In the genomic region with DNA sequence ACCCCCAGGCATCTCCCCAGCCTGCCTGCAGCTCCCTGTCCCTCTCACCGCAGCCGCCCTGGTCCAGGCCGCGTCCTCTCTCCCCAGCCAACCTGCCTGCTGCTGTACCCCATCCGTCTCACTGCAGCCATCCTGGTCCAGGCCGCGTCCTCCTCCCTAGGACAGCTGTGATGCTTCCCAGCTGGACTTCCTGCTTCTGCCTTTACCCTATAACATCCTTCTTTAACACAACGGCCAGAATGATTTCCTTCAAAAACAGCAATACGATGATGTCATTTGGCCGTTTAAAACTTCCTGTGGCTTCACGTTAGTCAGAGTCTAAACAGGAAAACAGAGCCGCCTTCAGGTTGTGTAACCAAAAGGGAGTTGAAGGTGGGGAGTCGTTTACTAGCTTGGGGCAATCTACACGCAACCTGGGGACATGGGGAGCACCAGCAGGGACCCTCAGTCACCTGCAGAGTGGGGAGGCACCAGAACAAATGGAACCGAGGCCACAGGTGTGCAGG, we compare ENCODE assay signal across 8 cellular contexts. TPM values are rescaled to one million over a fixed set of nuclear protein-coding genes. Genes with fewer than 3 reads are reported as not detected.
DNase-seq lines count a peak whose midpoint lies in the region; ATAC-seq, FAIRE-seq and TF ChIP-seq lines count a peak whose summit lies in the region.

No MANE protein-coding gene starts in this region.

- H3K4me3 Mint-ChIP-seq in activated CD8-positive, alpha-beta T cell treated with anti-CD3 and anti-CD28 coated beads, Interleukin-2, amount 10 ng/mL, durations not matched to agents 7 days and 5 days, result peak overlapping the region; percentile 74

- H3K27me3 ChIP-seq in HepG2 (ENCODE audit: control insufficient read depth in 1 of 2, insufficient read depth in 2 of 2, low read length in 2 of 2), result peaks cover 13 to 77% of the 10 kb centered on the region in 2 experiments
- no peaks in the 10 kb centered on the region for H3K27me3 ChIP-seq in upper lobe of left lung

- POLR2A ChIA-PET in activated CD8-positive, alpha-beta T cell treated with anti-CD3 and anti-CD28 coated beads, Interleukin-2, amount 10 ng/mL, durations not matched to agents 7 days and 5 days (lab: Charles Lee), result interaction anchor here (1.2 to 1.5 kb wide), 2 partner anchors 54 to 217 kb away, joined by 3 read pairs; partner anchors contain the start of gene COX19
- POLR2A ChIA-PET in HepG2 (lab: Yijun Ruan, JAX), result interaction anchor here (0.9 kb wide), 1 partner anchor 237 kb away, joined by 3 read pairs; no protein-coding TSS in a partner anchor

- BruUV-seq in HepG2 (replicated peaks; lab: Mats Ljungman, UMichigan), result no TSS peak

- H3K4me2 ChIP-seq in HepG2 (ENCODE audit: low read depth, low read length), result no peak overlapping the region

- H3K4me1 ChIP-seq in HepG2 (ENCODE audit: insufficient read depth, low read length), result peaks cover 8% of the 10 kb centered on the region; the same call in 1 of the 2 replicates
- H3K4me1 ChIP-seq in upper lobe of left lung, result peaks cover 0 to 7% (median 3%) of the 10 kb centered on the region in 4 donors

- H3K9me3 Mint-ChIP-seq in activated CD8-positive, alpha-beta T cell treated with anti-CD3 and anti-CD28 coated beads, Interleukin-2, amount 10 ng/mL, durations not matched to agents 7 days and 5 days (ENCODE audit: insufficient read depth), result peaks cover 3% of the 10 kb centered on the region

- CTCF ChIA-PET in activated CD8-positive, alpha-beta T cell treated with anti-CD3 and anti-CD28 coated beads, Interleukin-2, amount 10 ng/mL, durations not matched to agents 7 days and 5 days (lab: Charles Lee), result interaction anchor here (0.9 to 4.8 kb wide), 15 partner anchors 8 to 282 kb away, joined by 3 to 68 read pairs (median 5); partner anchors contain the start of gene ZFAND2A
- CTCF ChIA-PET in HepG2 (lab: Yijun Ruan, JAX; ENCODE audit: low intra/inter-chr PET ratio, low total read pairs), result no interaction called here

- H2AFZ ChIP-seq in HepG2 (ENCODE audit: low read length), result no peak overlapping the region

- in situ Hi-C loops in HepG2 (cut with HindIII; ENCODE audit: extremely low pct_ligation_motif_present, low pct_unique_long_range_greater_than_20kb), result no loop called here

- TF ChIP-seq POLR2A in HepG2 (IDR thresholded peaks at IDR 0.05; ENCODE audit: insufficient read depth in 1 of 2, low read depth in 2 of 2, low read length in 2 of 2) (no peak), upper lobe of left lung (IDR thresholded peaks at IDR 0.05) (no peak)

- H3K36me3 Mint-ChIP-seq in activated CD8-positive, alpha-beta T cell treated with anti-CD3 and anti-CD28 coated beads, Interleukin-2, amount 10 ng/mL, durations not matched to agents 7 days and 5 days (ENCODE audit: low read depth), result peaks cover 10% of the 10 kb centered on the region

- H3K4me3 ChIP-seq in HepG2 (replicated peaks in 1 of 3; ENCODE audit: insufficient read depth in 1 of 3, low read depth in 2 of 3, low read length in 3 of 3) (no peak overlapping the region), upper lobe of left lung (no peak overlapping the region)

- WGBS in HepG2 (ENCODE audit: low lambda C conversion rate), result 35% methylated on average over 15 of the region's 15 CpGs
- WGBS in upper lobe of left lung, 2 donors, result 32 to 33% methylated on average over 14 to 15 of the region's 15 CpGs

- DNase-seq in EH (ENCODE audit: low read depth) (peak; percentile 81), LHCN-M2 (ENCODE audit: low read depth) (peak; percentile 67), HepG2 (ENCODE audit: low spot score) (no peak), NCI-H2029 treated with DMSO at 0.1 percent for 48 hours (lab: John Stamatoyannopoulos, UW) (no peak), upper lobe of left lung (no peak)
- DNase-seq in activated CD8-positive, alpha-beta T cell treated with anti-CD3 and anti-CD28 coated beads, Interleukin-2, amount 10 ng/mL, durations not matched to agents 7 days and 5 days, result peak; percentile 68
- DNase-seq in stimulated activated CD4-positive, alpha-beta T cell treated with anti-CD3 and anti-CD28 coated beads, Interleukin-15, amount 100 ng/mL, for 24 hours, result no peak

- no peak for TF ChIP-seq CTCF in HepG2 (CRISPR knock-in tag; IDR thresholded peaks at IDR 0.05)
- no peak for TF ChIP-seq CTCF in upper lobe of left lung (IDR thresholded peaks at IDR 0.05)

- H3K27ac Mint-ChIP-seq in activated CD8-positive, alpha-beta T cell treated with anti-CD3 and anti-CD28 coated beads, Interleukin-2, amount 10 ng/mL, durations not matched to agents 7 days and 5 days, result peak overlapping the region; percentile 92

- no peak for TF ChIP-seq EP300 in HepG2 (IDR thresholded peaks at IDR 0.05; ENCODE audit: low read depth in 2 of 2, low read length in 2 of 2)
- TF ChIP-seq EP300 in HepG2 (CRISPR knock-in tag; IDR thresholded peaks at IDR 0.05; ENCODE audit: borderline replicate concordance), result no peak
- TF ChIP-seq EP300 in upper lobe of left lung (IDR thresholded peaks at IDR 0.05), result no peak

- H3K36me3 ChIP-seq in HepG2 (replicated peaks in 1 of 2; ENCODE audit: control insufficient read depth in 1 of 2, insufficient read depth in 2 of 2, low read length in 2 of 2) (no peaks in the 10 kb centered on the region), upper lobe of left lung (no peaks in the 10 kb centered on the region)

- H3K27ac ChIP-seq in HepG2 (ENCODE audit: extremely low read length, insufficient read depth, low read length), result no peak overlapping the region
- no peak overlapping the region for H3K27ac ChIP-seq in upper lobe of left lung

- no peaks in the 10 kb centered on the region for H3K79me2 ChIP-seq in HepG2 (ENCODE audit: insufficient read depth, low read length)

- intact Hi-C loops in HepG2 (cut with micrococcal nuclease; ENCODE audit: unreplicated experiment), result no loop called here

- no peak for FAIRE-seq in HepG2 (lab: Jason Lieb, UNC)

- ATAC-seq in activated CD8-positive, alpha-beta T cell treated with anti-CD3 and anti-CD28 coated beads, Interleukin-2, amount 10 ng/mL, durations not matched to agents 7 days and 5 days, result peak; percentile 81
- ATAC-seq in HepG2 (no peak), GM21367 (IDR thresholded peaks at IDR 0.05; ENCODE audit: unreplicated experiment) (no peak), upper lobe of left lung (ENCODE audit: low FRiP score in 2 of 2) (no peak)

- no peak overlapping the region for H3K9ac ChIP-seq in HepG2 (ENCODE audit: insufficient read depth, low read depth, low read length)

- H3K9me3 ChIP-seq in HepG2 (ENCODE audit: low read length), result no peaks in the 10 kb centered on the region
- no peaks in the 10 kb centered on the region for H3K9me3 ChIP-seq in upper lobe of left lung

- H3K27me3 Mint-ChIP-seq in activated CD8-positive, alpha-beta T cell treated with anti-CD3 and anti-CD28 coated beads, Interleukin-2, amount 10 ng/mL, durations not matched to agents 7 days and 5 days (ENCODE audit: low read depth), result peaks cover 15% of the 10 kb centered on the region

- H3K4me1 Mint-ChIP-seq in activated CD8-positive, alpha-beta T cell treated with anti-CD3 and anti-CD28 coated beads, Interleukin-2, amount 10 ng/mL, durations not matched to agents 7 days and 5 days (ENCODE audit: low read depth), result peaks cover 36% of the 10 kb centered on the region

- TF ChIP-seq RAD21 in HepG2 (CRISPR knock-in tag; IDR thresholded peaks at IDR 0.05), result no peak

- no peaks in the 10 kb centered on the region for H4K20me1 ChIP-seq in HepG2 (ENCODE audit: insufficient read depth, low read length)

RNA-seq across cellular contexts. Expression of gene ZFAND2A, which starts 32.2 kb away (rescaled TPM):
- total RNA-seq in LHCN-M2 (2014; rRNA removed) (20.5 and 25.3 TPM in 2 replicates), HepG2 (2016; rRNA removed; fragmentation: Illumina TruSeq; extraction: Trizol) (140 and 171 TPM in 2 replicates), upper lobe of left lung (10 to 100 TPM; 12.5 to 45.1 (median 21.6) TPM)
- polyA plus RNA-seq in LHCN-M2 (2012), result 39.7 TPM
- 10 to 100 TPM; 25.6 to 26.0 TPM for total RNA-seq in activated CD8-positive, alpha-beta T cell treated with anti-CD3 and anti-CD28 coated beads, Interleukin-2, amount 10 ng/mL, durations not matched to agents 7 days and 5 days
- 81.0 and 93.7 TPM in 2 replicates for total RNA-seq in HepG2 (2016; cell fraction: cytosol; rRNA removed; fragmentation: Illumina TruSeq; extraction: Trizol; ENCODE audit: low read depth)
- total RNA-seq in HepG2 (2016; cell fraction: insoluble cytoplasmic fraction; rRNA removed; fragmentation: Illumina TruSeq; extraction: Trizol), result 144 and 177 TPM in 2 replicates
- 105 and 123 TPM in 2 replicates for total RNA-seq in HepG2 (2016; cell fraction: membrane; rRNA removed; fragmentation: Illumina TruSeq; extraction: Trizol)
- total RNA-seq in HepG2 (2016; cell fraction: nucleus; rRNA removed; fragmentation: Illumina TruSeq; extraction: Trizol), result 76.5 and 85.9 TPM in 2 replicates
- polyA plus RNA-seq in HepG2 (2011; rRNA removed), result 153 and 155 TPM in 2 replicates
- polyA plus RNA-seq in HepG2 (2011; cell fraction: cytosol; rRNA removed), result 116 and 139 TPM in 2 replicates
- 105 and 133 TPM in 2 replicates for polyA plus RNA-seq in HepG2 (2011; cell fraction: nucleus; rRNA removed)
- 91.5 and 117 TPM in 2 replicates for polyA plus RNA-seq in HepG2 (2012)
- 71.0 and 75.6 TPM in 2 replicates for polyA plus RNA-seq in HepG2 (2016; cell fraction: cytosol; fragmentation: Illumina TruSeq; extraction: Trizol; ENCODE audit: low read depth)
- 158 and 167 TPM in 2 replicates for polyA plus RNA-seq in HepG2 (2016; cell fraction: insoluble cytoplasmic fraction; fragmentation: Illumina TruSeq; extraction: Trizol; ENCODE audit: low read depth)
- polyA plus RNA-seq in HepG2 (2016; cell fraction: membrane; fragmentation: Illumina TruSeq; extraction: Trizol; ENCODE audit: low read depth), result 89.5 and 100 TPM in 2 replicates
- 146 and 157 TPM in 2 replicates for polyA plus RNA-seq in HepG2 (2016; cell fraction: nucleus; fragmentation: Illumina TruSeq; extraction: Trizol; ENCODE audit: insufficient read depth, low read depth)
- polyA minus RNA-seq in HepG2 (2011; rRNA and poly(A)+ RNA removed; ENCODE audit: low replicate concordance), result 24.9 and 155 TPM in 2 replicates
- 40.2 and 55.3 TPM in 2 replicates for polyA minus RNA-seq in HepG2 (2011; cell fraction: cytosol; rRNA and poly(A)+ RNA removed)
- polyA minus RNA-seq in HepG2 (2011; cell fraction: nucleus; rRNA and poly(A)+ RNA removed), result 50.2 and 66.8 TPM in 2 replicates

RNA-seq across cellular contexts. Expression of gene UNCX, which starts 40.4 kb away (rescaled TPM):
- total RNA-seq in LHCN-M2 (2014; rRNA removed) (not detected in 2 replicates), HepG2 (2016; rRNA removed; fragmentation: Illumina TruSeq; extraction: Trizol) (not detected in 2 replicates), upper lobe of left lung (not detected)
- not detected for polyA plus RNA-seq in LHCN-M2 (2012)
- not detected for total RNA-seq in activated CD8-positive, alpha-beta T cell treated with anti-CD3 and anti-CD28 coated beads, Interleukin-2, amount 10 ng/mL, durations not matched to agents 7 days and 5 days
- total RNA-seq in HepG2 (2016; cell fraction: cytosol; rRNA removed; fragmentation: Illumina TruSeq; extraction: Trizol; ENCODE audit: low read depth), result not detected in 2 replicates
- total RNA-seq in HepG2 (2016; cell fraction: insoluble cytoplasmic fraction; rRNA removed; fragmentation: Illumina TruSeq; extraction: Trizol), result not detected in 2 replicates
- total RNA-seq in HepG2 (2016; cell fraction: membrane; rRNA removed; fragmentation: Illumina TruSeq; extraction: Trizol), result not detected in 2 replicates
- total RNA-seq in HepG2 (2016; cell fraction: nucleus; rRNA removed; fragmentation: Illumina TruSeq; extraction: Trizol), result not detected in 2 replicates
- not detected in 2 replicates for polyA plus RNA-seq in HepG2 (2011; rRNA removed)
- polyA plus RNA-seq in HepG2 (2011; cell fraction: cytosol; rRNA removed), result not detected in 2 replicates
- polyA plus RNA-seq in HepG2 (2011; cell fraction: nucleus; rRNA removed), result not detected in 2 replicates
- polyA plus RNA-seq in HepG2 (2012), result not detected in 2 replicates
- not detected in 2 replicates for polyA plus RNA-seq in HepG2 (2016; cell fraction: cytosol; fragmentation: Illumina TruSeq; extraction: Trizol; ENCODE audit: low read depth)
- polyA plus RNA-seq in HepG2 (2016; cell fraction: insoluble cytoplasmic fraction; fragmentation: Illumina TruSeq; extraction: Trizol; ENCODE audit: low read depth), result not detected in 2 replicates
- not detected in 2 replicates for polyA plus RNA-seq in HepG2 (2016; cell fraction: membrane; fragmentation: Illumina TruSeq; extraction: Trizol; ENCODE audit: low read depth)
- not detected in 2 replicates for polyA plus RNA-seq in HepG2 (2016; cell fraction: nucleus; fragmentation: Illumina TruSeq; extraction: Trizol; ENCODE audit: insufficient read depth, low read depth)
- polyA minus RNA-seq in HepG2 (2011; rRNA and poly(A)+ RNA removed; ENCODE audit: low replicate concordance), result not detected in 2 replicates
- not detected in 2 replicates for polyA minus RNA-seq in HepG2 (2011; cell fraction: cytosol; rRNA and poly(A)+ RNA removed)
- polyA minus RNA-seq in HepG2 (2011; cell fraction: nucleus; rRNA and poly(A)+ RNA removed), result not detected in 2 replicates

Comparison
In these comparisons a context has a peak if more than half of its experiments do, and no peak if none do; other contexts are left out.
1. DNase-seq: peak in EH (single experiment), LHCN-M2 (single experiment) and activated CD8-positive, alpha-beta T cell treated with anti-CD3 and anti-CD28 coated beads, Interleukin-2, amount 10 ng/mL, durations not matched to agents 7 days and 5 days (single experiment); none in HepG2 (single experiment), stimulated activated CD4-positive, alpha-beta T cell treated with anti-CD3 and anti-CD28 coated beads, Interleukin-15, amount 100 ng/mL, for 24 hours (single experiment), NCI-H2029 treated with DMSO at 0.1 percent for 48 hours (single experiment) and upper lobe of left lung (0 of 2).